ENCODE assay signal across 12 cellular contexts in genomic region chr4:13642576-13642975, GRCh38. TPM values are rescaled to one million over a fixed set of nuclear protein-coding genes. Genes with fewer than 3 reads are reported as not detected.
DNase-seq lines count a peak whose midpoint lies in the region; ATAC-seq and TF ChIP-seq lines count a peak whose summit lies in the region.
"Had no signal": no experiment of that assay in that cellular context is flagged by ENCODE, and none has a peak within 500 bp of the region (broad histone marks: within the 10 kb centered on the region; RNA-seq: fewer than 3 reads in every experiment).

No MANE protein-coding gene starts in this region.

- no peaks in the 10 kb centered on the region for H3K27me3 ChIP-seq in heart left ventricle
- no peaks in the 10 kb centered on the region for H3K27me3 ChIP-seq in right atrium auricular region
- H3K27me3 ChIP-seq in aorta (ENCODE audit: control insufficient read depth in 1 of 2, insufficient read depth in 2 of 2, low read length in 1 of 2), result no peaks in the 10 kb centered on the region

- H3K36me3 ChIP-seq in heart left ventricle (no peaks in the 10 kb centered on the region), right atrium auricular region (no peaks in the 10 kb centered on the region), aorta (ENCODE audit: control insufficient read depth in 1 of 2, insufficient read depth in 2 of 2, low read length in 1 of 2) (no peaks in the 10 kb centered on the region)

- intact Hi-C loops in heart left ventricle (cut with DNase I), result no loop called here
- intact Hi-C loops in aorta (cut with DNase I), result no loop called here
- intact Hi-C loops in lower leg skin (cut with DNase I; ENCODE audit: low total_unique reads), result no loop called here

- 10 to 22% (median 17%) methylated on average over 2 of the region's 2 CpGs for WGBS in heart left ventricle, 4 donors
- 0 to 1% methylated on average over 2 of the region's 2 CpGs for WGBS in aorta, 2 donors
- 15 to 42% methylated on average over 2 of the region's 2 CpGs for WGBS in lower leg skin, 2 donors

- H3K4me1 ChIP-seq in heart left ventricle, result peaks cover 0 to 23% (median 7%) of the 10 kb centered on the region in 12 donors
- H3K4me1 ChIP-seq in right atrium auricular region, result peaks cover 0 to 14% of the 10 kb centered on the region in 2 donors
- H3K4me1 ChIP-seq in aorta (ENCODE audit: control insufficient read depth in 1 of 2, insufficient read depth in 2 of 2, low read length in 2 of 2), result peaks cover 3 to 13% of the 10 kb centered on the region in 2 donors

- no peaks in the 10 kb centered on the region for H3K9me3 ChIP-seq in heart left ventricle
- no peaks in the 10 kb centered on the region for H3K9me3 ChIP-seq in right atrium auricular region
- H3K9me3 ChIP-seq in aorta (ENCODE audit: control insufficient read depth, low read length), result no peaks in the 10 kb centered on the region

- TF ChIP-seq POLR2A in heart left ventricle (IDR thresholded peaks at IDR 0.05) (no peak), lower leg skin (IDR thresholded peaks at IDR 0.05) (no peak)

- ATAC-seq in heart left ventricle (peak in 3 of 4 donors; percentile 16 to 46 (median 20)), aorta (ENCODE audit: low FRiP score) (no peak)

- H3K4me3 ChIP-seq in heart left ventricle (no peak overlapping the region), right atrium auricular region (no peak overlapping the region), astrocyte of the spinal cord (ENCODE audit: low read depth, low read length) (no peak overlapping the region), aorta (ENCODE audit: low read length in 2 of 2) (no peak overlapping the region), lower leg skin (ENCODE audit: low read depth, poor library complexity, severe bottlenecking) (no peak overlapping the region)

- in situ Hi-C loops in astrocyte of the spinal cord (cut with HindIII; ENCODE audit: low sequenced_read_pairs), result no loop called here

- H3K27ac ChIP-seq in heart left ventricle, result peak overlapping the region in 3 of 12 donors; percentile 23 to 45 (median 33)
- no peak overlapping the region for H3K27ac ChIP-seq in right atrium auricular region
- H3K27ac ChIP-seq in aorta (ENCODE audit: low read depth in 1 of 2, low read length in 2 of 2), result peak overlapping the region; percentile 24 to 79

- peak in 1 of 5 donors; percentile 26 for DNase-seq in heart left ventricle
- DNase-seq in right atrium auricular region (ENCODE audit: low spot score), result no peak
- DNase-seq in astrocyte of the spinal cord (ENCODE audit: low read depth, low spot score), result peak; percentile 79
- DNase-seq in inferior parietal cortex (ENCODE audit: extremely low spot score), result peak; percentile 39
- DNase-seq in aorta, result peak in 1 of 2 donors; percentile 59
- DNase-seq in COR-L47 (lab: John Stamatoyannopoulos, UW), result no peak
- no peak for DNase-seq in lower leg skin (ENCODE audit: low spot score in 2 of 2)
- no peak for DNase-seq in NCI-H2171 treated with DMSO at 0.1 percent for 48 hours (lab: John Stamatoyannopoulos, UW)
- DNase-seq: cerebellar nuclear complex, MM.1S, NCI-H82, retina had no signal

- TF ChIP-seq CTCF in heart left ventricle (IDR thresholded peaks at IDR 0.05), result no peak
- no peak for TF ChIP-seq CTCF in right atrium auricular region (IDR thresholded peaks at IDR 0.05)
- no peak for TF ChIP-seq CTCF in astrocyte of the spinal cord (IDR thresholded peaks at IDR 0.05; ENCODE audit: low read depth, low read length)
- no peak for TF ChIP-seq CTCF in lower leg skin (IDR thresholded peaks at IDR 0.05)

RNA-seq across cellular contexts. Expression of gene BOD1L1, which starts 15.1 kb away (rescaled TPM):
- 10 to 100 TPM; 13.9 to 29.2 (median 22.9) TPM for total RNA-seq in heart left ventricle
- polyA plus RNA-seq in heart left ventricle, result 10 to 100 TPM; 10.9 to 11.8 TPM
- 10 to 100 TPM; 16.2 to 20.0 TPM for total RNA-seq in right atrium auricular region
- total RNA-seq in aorta, result 10 to 100 TPM; 42.5 to 52.6 TPM
- polyA plus RNA-seq in aorta, result 10 to 100 TPM in 1 of 2 donors, 1 to 10 TPM in 1; 7.6 to 17.0 TPM
- total RNA-seq in lower leg skin, result 10 to 100 TPM; 25.3 to 32.7 (median 30.6) TPM

Comparison
In these comparisons a context has a peak if more than half of its experiments do, and no peak if none do; other contexts are left out.
1. DNase-seq: peak in astrocyte of the spinal cord (single experiment) and inferior parietal cortex (single experiment); none in right atrium auricular region (single experiment), COR-L47 (single experiment), lower leg skin (0 of 2) and NCI-H2171 treated with DMSO at 0.1 percent for 48 hours (single experiment).
2. H3K27ac ChIP-seq: peak in aorta (2 of 2); none in right atrium auricular region (0 of 2).